7 cellular contexts compared by ENCODE assay signal in genomic region chr1:35769759-35770446, GRCh38.
A peak's percentile ranks its signal among the peaks of the same experiment; 100 is the strongest.
DNase-seq lines count a peak whose midpoint lies in the region; ATAC-seq and TF ChIP-seq lines count a peak whose summit lies in the region.

CLSPN (minus strand) TSS chr1:35769978; CDS start chr1:35769870, 108 bp downstream.

- peak within 1 kb of the TSS; percentile 68 for H3K4me3 ChIP-seq in astrocyte of the spinal cord (ENCODE audit: low read depth, low read length)
- peak within 1 kb of the TSS; percentile 89 for H3K4me3 ChIP-seq in retinal pigment epithelial cell (ENCODE audit: low read length)

- TF ChIP-seq CTCF in astrocyte of the spinal cord (IDR thresholded peaks at IDR 0.05; ENCODE audit: low read depth, low read length), result no peak
- no peak for TF ChIP-seq CTCF in retinal pigment epithelial cell (conservative IDR thresholded peaks at IDR 0.05; ENCODE audit: low read depth, low read length)

- DNase-seq in NCI-H2081 (lab: John Stamatoyannopoulos, UW) (peak; percentile 99), T1000 (lab: John Stamatoyannopoulos, UW) (peak; percentile 96), astrocyte of the spinal cord (ENCODE audit: low read depth, low spot score) (peak; percentile 96), hippocampal formation (lab: John Stamatoyannopoulos, UW) (peak; percentile 78 to 86), retinal pigment epithelial cell (ENCODE audit: low read depth) (peak; percentile 88)

- peak; percentile 61 for ATAC-seq in GM18508 (IDR thresholded peaks at IDR 0.05; ENCODE audit: insufficient read depth, unreplicated experiment)
- ATAC-seq in HG03025 (IDR thresholded peaks at IDR 0.05; ENCODE audit: low FRiP score, unreplicated experiment), result peak; percentile 92

- in situ Hi-C loops in astrocyte of the spinal cord (cut with HindIII; ENCODE audit: low sequenced_read_pairs), result no loop called here

Comparison
In these comparisons a context has a peak if more than half of its experiments do, and no peak if none do; other contexts are left out.
1. Peak in every context shown above with its lines: DNase-seq, ATAC-seq and H3K4me3 ChIP-seq.